ENCODE assay signal across 26 cellular contexts in genomic region chr13:59513686-59514085, GRCh38.
"Had no signal": no experiment of that assay in that cellular context is flagged by ENCODE, and none has a peak within 500 bp of the region (broad histone marks: within the 10 kb centered on the region; RNA-seq: fewer than 3 reads in every experiment).

No MANE protein-coding gene starts in this region.

- H3K9me3 ChIP-seq: esophagus muscularis mucosa, esophagus squamous epithelium, gastrocnemius medialis, gastroesophageal sphincter, heart left ventricle, heart right ventricle had no signal

- H3K9me3 Mint-ChIP-seq: dendritic cell treated with granulocyte-macrophage colony-stimulating factor and Interleukin-4, amounts not matched to agents 40 ng/mL and 50 ng/mL, for 4 days; effector memory CD8-positive, alpha-beta T cell had no signal

- ATAC-seq: effector memory CD8-positive, alpha-beta T cell; esophagus mucosa; foreskin keratinocyte; gastrocnemius medialis; gastroesophageal sphincter; heart left ventricle; heart right ventricle had no signal

- H3K4me2 ChIP-seq: hepatocyte had no signal

- H3K27ac Mint-ChIP-seq: dendritic cell treated with granulocyte-macrophage colony-stimulating factor and Interleukin-4, amounts not matched to agents 40 ng/mL and 50 ng/mL, for 4 days; effector memory CD8-positive, alpha-beta T cell had no signal

- H2AFZ ChIP-seq: hepatocyte had no signal

- H3K27me3 ChIP-seq: dorsolateral prefrontal cortex, esophagus muscularis mucosa, esophagus squamous epithelium, foreskin keratinocyte, gastrocnemius medialis, gastroesophageal sphincter, heart left ventricle, heart right ventricle, hepatocyte had no signal

- H3K36me3 ChIP-seq: esophagus muscularis mucosa, esophagus squamous epithelium, gastrocnemius medialis, gastroesophageal sphincter, heart left ventricle, heart right ventricle had no signal

- DNase-seq: cortex of kidney; dermis blood vessel endothelial cell; effector CD4-positive, alpha-beta T cell; effector CD8-positive, alpha-beta T cell; effector memory CD4-positive, alpha-beta T cell; effector memory CD8-positive, alpha-beta T cell; endodermal cell; erythroblast; esophagus squamous epithelium; foreskin fibroblast; foreskin keratinocyte; foreskin melanocyte; gastrocnemius medialis; glutamatergic neuron; head of caudate nucleus; heart left ventricle; heart right ventricle; hippocampal formation had no signal

- H3K79me2 ChIP-seq: hepatocyte had no signal

- H3K4me3 Mint-ChIP-seq: dendritic cell treated with granulocyte-macrophage colony-stimulating factor and Interleukin-4, amounts not matched to agents 40 ng/mL and 50 ng/mL, for 4 days; effector memory CD8-positive, alpha-beta T cell; endodermal cell had no signal

- H3K27me3 Mint-ChIP-seq: dendritic cell treated with granulocyte-macrophage colony-stimulating factor and Interleukin-4, amounts not matched to agents 40 ng/mL and 50 ng/mL, for 4 days had no signal

- H3K4me3 ChIP-seq: coronary artery, dorsolateral prefrontal cortex, esophagus muscularis mucosa, esophagus squamous epithelium, gastrocnemius medialis, gastroesophageal sphincter, heart left ventricle, heart right ventricle, hepatocyte had no signal

- H3K27ac ChIP-seq: coronary artery, epithelial cell of prostate, esophagus muscularis mucosa, esophagus squamous epithelium, foreskin keratinocyte, gastrocnemius medialis, gastroesophageal sphincter, heart left ventricle, heart right ventricle, hepatocyte had no signal

- H3K4me1 ChIP-seq: esophagus squamous epithelium, foreskin keratinocyte, gastrocnemius medialis, gastroesophageal sphincter, heart left ventricle, heart right ventricle had no signal
